In the genomic region with DNA sequence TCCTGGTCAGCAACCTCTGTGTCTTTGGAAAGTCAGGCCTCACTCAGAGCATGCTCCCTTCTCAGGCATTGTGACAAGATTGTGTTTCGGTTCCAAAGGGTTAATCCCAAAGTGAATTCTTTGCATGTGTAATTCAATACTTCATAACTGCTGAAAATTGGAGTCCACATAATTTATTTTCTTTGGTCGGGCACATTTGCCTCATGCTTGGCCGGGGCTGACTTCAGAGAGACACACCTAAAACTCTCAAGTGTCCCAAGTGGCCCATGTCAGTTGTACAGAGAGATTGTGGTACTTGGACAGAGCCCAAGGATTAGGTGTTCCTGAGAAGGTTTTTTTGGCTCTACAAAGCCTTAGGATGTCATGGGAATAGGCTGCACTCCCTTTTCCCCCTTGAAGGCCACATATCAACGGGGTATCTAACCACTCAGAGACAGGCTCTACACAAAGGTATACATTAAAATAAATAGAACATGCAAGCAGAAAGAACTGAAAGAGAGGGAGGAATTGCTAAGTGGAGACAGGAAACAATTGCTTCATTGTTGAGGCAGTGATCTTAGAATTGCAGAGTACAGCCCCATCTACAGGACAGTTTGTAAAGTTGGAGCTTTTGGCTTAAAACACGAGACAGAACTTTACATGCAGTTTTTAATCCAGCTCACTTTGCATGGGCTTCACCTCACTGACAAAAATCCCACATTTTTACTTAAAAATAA, we compare ENCODE assay signal across 7 cellular contexts.
DNase-seq lines count a peak whose midpoint lies in the region; ATAC-seq, FAIRE-seq and TF ChIP-seq lines count a peak whose summit lies in the region.

No MANE protein-coding gene starts in this region.

- FAIRE-seq in frontal cortex (lab: Jason Lieb, UNC), result peak; percentile 15

- whole genome bisulfite sequencing in ovary, 3 donors, result 13 to 19% (median 15%) methylated on average over 5 of the region's 5 CpGs

- no peak overlapping the region for H3K4me3 ChIP-seq in ovary

- intact Hi-C loops in ovary (cut with DNase I), result loop anchor here in 3 of 4 donors (10.0 kb wide), 2 partner anchors 1227 to 1237 kb away; partner anchors contain the start of gene ZEB2 (in 1 of the 3)

- no peak overlapping the region for H3K4me3 Mint-ChIP-seq in T-helper 17 cell
- no peak overlapping the region for H3K4me3 Mint-ChIP-seq in activated CD4-positive, alpha-beta T cell treated with anti-CD3 and anti-CD28 coated beads, Interleukin-2, amount 10 ng/mL, durations not matched to agents 7 days and 5 days

- POLR2A ChIA-PET in activated CD4-positive, alpha-beta T cell treated with anti-CD3 and anti-CD28 coated beads, Interleukin-2, amount 10 ng/mL, durations not matched to agents 7 days and 5 days (lab: Charles Lee), result no interaction called here

- H3K36me3 ChIP-seq in ovary, result no peaks in the 10 kb centered on the region

- TF ChIP-seq POLR2A in ovary (IDR thresholded peaks at IDR 0.05), result no peak

- peaks cover 18% of the 10 kb centered on the region for H3K4me1 ChIP-seq in ovary (ENCODE audit: insufficient read depth)

- no peaks in the 10 kb centered on the region for H3K36me3 Mint-ChIP-seq in T-helper 17 cell (ENCODE audit: low read depth)
- no peaks in the 10 kb centered on the region for H3K36me3 Mint-ChIP-seq in activated CD4-positive, alpha-beta T cell treated with anti-CD3 and anti-CD28 coated beads, Interleukin-2, amount 10 ng/mL, durations not matched to agents 7 days and 5 days (ENCODE audit: low read depth)

- CTCF ChIA-PET in activated CD4-positive, alpha-beta T cell treated with anti-CD3 and anti-CD28 coated beads, Interleukin-2, amount 10 ng/mL, durations not matched to agents 7 days and 5 days (lab: Charles Lee), result interaction anchor here (0.6 to 1.0 kb wide), 3 partner anchors 11 to 1551 kb away, joined by 3 to 4 read pairs (median 3); no protein-coding TSS in a partner anchor

- peak; percentile 26 for ATAC-seq in GM18502 (IDR thresholded peaks at IDR 0.05; ENCODE audit: poor library complexity, unreplicated experiment)
- peak; percentile 30 for ATAC-seq in HG02759 (IDR thresholded peaks at IDR 0.05; ENCODE audit: unreplicated experiment)
- ATAC-seq in T-helper 17 cell, result peak; percentile 30

- H3K9me3 ChIP-seq in T-helper 17 cell (ENCODE audit: control insufficient read depth, low read length, poor library complexity, severe bottlenecking) (no peaks in the 10 kb centered on the region), ovary (no peaks in the 10 kb centered on the region)

- H3K27me3 Mint-ChIP-seq in T-helper 17 cell, result no peaks in the 10 kb centered on the region
- H3K27me3 Mint-ChIP-seq in activated CD4-positive, alpha-beta T cell treated with anti-CD3 and anti-CD28 coated beads, Interleukin-2, amount 10 ng/mL, durations not matched to agents 7 days and 5 days, result peaks cover 2% of the 10 kb centered on the region

- no peak for TF ChIP-seq EP300 in ovary (IDR thresholded peaks at IDR 0.05)

- no peak overlapping the region for H3K27ac Mint-ChIP-seq in T-helper 17 cell
- no peak overlapping the region for H3K27ac Mint-ChIP-seq in activated CD4-positive, alpha-beta T cell treated with anti-CD3 and anti-CD28 coated beads, Interleukin-2, amount 10 ng/mL, durations not matched to agents 7 days and 5 days

- DNase-seq in NCI-H1105 (lab: John Stamatoyannopoulos, UW) (peak; percentile 8), T-helper 17 cell (no peak), frontal cortex (ENCODE audit: low spot score in 2 of 2) (peak; percentile 6 to 34), ovary (peak in 1 of 5 donors; percentile 29)
- DNase-seq in activated CD4-positive, alpha-beta T cell treated with anti-CD3 and anti-CD28 coated beads, Interleukin-2, amount 10 ng/mL, durations not matched to agents 7 days and 5 days, result no peak

- no peaks in the 10 kb centered on the region for H3K4me1 Mint-ChIP-seq in T-helper 17 cell
- H3K4me1 Mint-ChIP-seq in activated CD4-positive, alpha-beta T cell treated with anti-CD3 and anti-CD28 coated beads, Interleukin-2, amount 10 ng/mL, durations not matched to agents 7 days and 5 days, result peaks cover 14% of the 10 kb centered on the region

- no peaks in the 10 kb centered on the region for H3K27me3 ChIP-seq in ovary

- H3K9me3 Mint-ChIP-seq in activated CD4-positive, alpha-beta T cell treated with anti-CD3 and anti-CD28 coated beads, Interleukin-2, amount 10 ng/mL, durations not matched to agents 7 days and 5 days, result no peaks in the 10 kb centered on the region

- peak in 2 of 3 donors; percentile 69 for TF ChIP-seq CTCF in ovary (IDR thresholded peaks at IDR 0.05)

- H3K27ac ChIP-seq in ovary, result peak overlapping the region in 1 of 2 donors; percentile 54

Comparison
In these comparisons a context has a peak if more than half of its experiments do, and no peak if none do; other contexts are left out.
1. DNase-seq: peak in NCI-H1105 (single experiment) and frontal cortex (2 of 2); none in T-helper 17 cell (0 of 3) and activated CD4-positive, alpha-beta T cell treated with anti-CD3 and anti-CD28 coated beads, Interleukin-2, amount 10 ng/mL, durations not matched to agents 7 days and 5 days (single experiment).
2. Peak in every context shown above with its lines, with median percentiles within 50 percentile points of each other: ATAC-seq.